Comparison of ENCODE assay signal across 15 cellular contexts in the genomic region with DNA sequence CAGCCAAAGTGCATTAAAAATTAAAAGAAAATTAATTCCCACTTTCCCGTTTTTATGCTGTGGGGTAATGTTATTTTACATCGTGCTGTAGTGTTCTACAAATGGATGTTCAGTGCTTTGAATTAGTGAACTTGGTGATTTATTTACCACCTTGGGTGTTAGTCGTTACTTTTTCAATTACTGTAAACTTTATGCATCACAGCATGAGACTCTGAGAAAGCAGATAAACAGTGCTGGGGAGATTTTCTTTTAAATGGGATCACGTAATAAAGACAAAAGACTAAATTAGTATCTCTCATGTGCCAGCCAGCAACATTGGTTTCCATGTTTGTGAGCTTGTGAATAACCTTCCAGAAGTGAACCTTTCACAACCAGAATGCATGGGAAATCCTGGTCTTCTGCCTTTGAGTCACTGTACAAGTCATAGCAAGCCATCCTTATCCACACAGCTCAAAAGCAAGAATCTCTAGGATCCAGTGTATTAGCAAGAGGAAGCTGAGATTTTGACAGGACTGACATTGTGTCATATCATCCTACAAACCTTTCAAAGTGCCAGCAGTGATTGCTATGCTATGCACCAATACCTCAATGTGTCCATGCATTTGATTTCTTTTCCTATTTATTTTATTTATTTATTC.
"Had no signal": no experiment of that assay in that cellular context is flagged by ENCODE, and none has a peak within 500 bp of the region (broad histone marks: within the 10 kb centered on the region; RNA-seq: fewer than 3 reads in every experiment).

No MANE protein-coding gene starts in this region.

- H3K4me3 ChIP-seq: ascending aorta, prostate gland, right lobe of liver, spleen, transverse colon had no signal

- H3K27me3 ChIP-seq: ascending aorta, right lobe of liver, transverse colon had no signal

- DNase-seq: activated CD4-positive, alpha-beta T cell treated with anti-CD3 and anti-CD28 coated beads for 4 hours; activated CD8-positive, alpha-beta memory T cell treated with anti-CD3 and anti-CD28 coated beads, Interleukin-2, amount 50 U/mL, for 4 hours; activated CD8-positive, alpha-beta T cell treated with anti-CD3 and anti-CD28 coated beads for 36 hours; activated naive CD8-positive, alpha-beta T cell treated with anti-CD3 and anti-CD28 coated beads, Interleukin-2, amount 10 ng/mL, durations not matched to agents 7 days and 5 days; dermis blood vessel endothelial cell; immature natural killer cell; natural killer cell; nucleus accumbens; right lobe of liver; spleen; stimulated activated CD4-positive, alpha-beta T cell treated with anti-CD3 and anti-CD28 coated beads, Interleukin-1b, Interleukin-23, amount 100 ng/mL, for 48 hours; stimulated activated naive B cell treated with anti-CD40 and anti-IgM and Interleukin-4, amounts not matched to agents 10 μg/mL and 1 μg/mL and 100 μg/mL, for 72 hours; transverse colon had no signal

- H3K36me3 ChIP-seq: ascending aorta, prostate gland, right lobe of liver, spleen, transverse colon had no signal

- ATAC-seq: activated CD8-positive, alpha-beta T cell treated with anti-CD3 and anti-CD28 coated beads for 36 hours; natural killer cell; right lobe of liver; stimulated activated naive B cell treated with anti-CD40 and anti-IgM and Interleukin-4, amounts not matched to agents 10 μg/mL and 1 μg/mL and 100 μg/mL, for 72 hours had no signal

- H3K9me3 ChIP-seq: ascending aorta, prostate gland, right lobe of liver, spleen, transverse colon had no signal

- H3K27ac ChIP-seq: ascending aorta, prostate gland, right lobe of liver, spleen, transverse colon had no signal

- H3K4me1 ChIP-seq: ascending aorta, prostate gland, right lobe of liver, spleen, transverse colon had no signal
